1 cellular context compared by ENCODE assay signal in genomic region chr7:6462094-6462493, GRCh38.
TF ChIP-seq lines count a peak whose summit lies in the region.

No MANE protein-coding gene starts in this region.

TF ChIP-seq in SK-N-SH treated with all-trans-retinoic acid at 6 μM for 48 hours, 23 proteins besides CTCF, POLR2A, EP300 and RAD21 (continued from another document):
- no peak for TF ChIP-seq PATZ1 (CRISPR knock-in tag; IDR thresholded peaks at IDR 0.05; ENCODE audit: borderline replicate concordance)
